Comparison of ENCODE assay signal across 16 cellular contexts in genomic region chr6:50591135-50591534, GRCh38.
DNase-seq lines count a peak whose midpoint lies in the region; FAIRE-seq and TF ChIP-seq lines count a peak whose summit lies in the region.
"Had no signal": no experiment of that assay in that cellular context is flagged by ENCODE, and none has a peak within 500 bp of the region (broad histone marks: within the 10 kb centered on the region; RNA-seq: fewer than 3 reads in every experiment).

No MANE protein-coding gene starts in this region.

- H2BK15ac ChIP-seq in H1 (ENCODE audit: low read length) = no peak overlapping the region

- no peaks in the 10 kb centered on the region for H3K36me3 ChIP-seq in H1 (ENCODE audit: control insufficient read depth in 2 of 4, insufficient read depth in 4 of 4, low read length in 3 of 4)
- H3K36me3 ChIP-seq in neural cell (ENCODE audit: insufficient read depth, low read length) = no peaks in the 10 kb centered on the region
- H3K36me3 ChIP-seq: BLaER1 treated with 17β-estradiol and CSF1 and Interleukin-3, amounts not matched to agents 10 nM and 100 nM had no signal

- no peak overlapping the region for H2BK5ac ChIP-seq in H1 (ENCODE audit: low read depth, low read length)

- no peaks in the 10 kb centered on the region for H3K79me2 ChIP-seq in H1 (ENCODE audit: control insufficient read depth in 1 of 2, insufficient read depth in 2 of 2, low read length in 2 of 2)
- no peaks in the 10 kb centered on the region for H3K79me2 ChIP-seq in neural cell (replicated peaks; ENCODE audit: insufficient read depth, low read length)

- H3K27ac ChIP-seq in H1 (ENCODE audit: low read depth, low read length) (no peak overlapping the region), neural cell (ENCODE audit: low read length) (no peak overlapping the region)
- H3K27ac ChIP-seq: 22Rv1; BLaER1 treated with 17β-estradiol and CSF1 and Interleukin-3, amounts not matched to agents 10 nM and 100 nM had no signal

- H3K14ac ChIP-seq in H1 (ENCODE audit: insufficient read length) = no peak overlapping the region

- TF ChIP-seq POLR2A in H1 (IDR thresholded peaks at IDR 0.05; ENCODE audit: control extremely low read depth in 1 of 2, low read depth in 2 of 2, low read length in 2 of 2) = no peak

- TF ChIP-seq EP300 in H1 (IDR thresholded peaks at IDR 0.05; ENCODE audit: borderline replicate concordance in 1 of 2, low read depth in 2 of 2, low read length in 2 of 2) = no peak
- peak; percentile 73 for TF ChIP-seq EP300 in neural cell (conservative IDR thresholded peaks at IDR 0.05; ENCODE audit: poor library complexity, severe bottlenecking)

- H3K9ac ChIP-seq in H1 (replicated peaks in 1 of 4; ENCODE audit: extremely low read depth in 1 of 4, low read depth in 3 of 4, low read length in 3 of 4) = no peak overlapping the region
- no peak overlapping the region for H3K9ac ChIP-seq in neural cell (ENCODE audit: low read length)
- H3K9ac ChIP-seq: BLaER1 treated with 17β-estradiol and CSF1 and Interleukin-3, amounts not matched to agents 10 nM and 100 nM had no signal

- H3F3A ChIP-seq in neural cell (ENCODE audit: insufficient read depth, low read length, poor library complexity, severe bottlenecking) = no peaks in the 10 kb centered on the region

- no peaks in the 10 kb centered on the region for H3K9me2 ChIP-seq in neural cell (ENCODE audit: insufficient read depth, low read length)

- H3K27me3 ChIP-seq in H1 (replicated peaks in 1 of 4; ENCODE audit: control insufficient read depth in 3 of 4, extremely low read depth in 1 of 4, insufficient read depth in 3 of 4, low read length in 3 of 4) (no peaks in the 10 kb centered on the region), neural cell (ENCODE audit: insufficient read depth, low read depth, low read length) (no peaks in the 10 kb centered on the region)
- H3K27me3 ChIP-seq: BLaER1 treated with 17β-estradiol and CSF1 and Interleukin-3, amounts not matched to agents 10 nM and 100 nM had no signal

- H2AFZ ChIP-seq in H1 (ENCODE audit: low read length) (peak overlapping the region; percentile 71; the same call in 1 of the 2 replicates), neural cell (ENCODE audit: low read depth, low read length) (no peak overlapping the region)

- H3K4me1 ChIP-seq in H1 (replicated peaks in 1 of 4; ENCODE audit: control insufficient read depth in 3 of 4, insufficient read depth in 4 of 4, low read length in 3 of 4) = no peaks in the 10 kb centered on the region
- H3K4me1 ChIP-seq: BLaER1 treated with 17β-estradiol and CSF1 and Interleukin-3, amounts not matched to agents 10 nM and 100 nM had no signal

- H4K8ac ChIP-seq in H1 (ENCODE audit: extremely low read depth, insufficient read depth, low read length) = no peak overlapping the region

- H2AK5ac ChIP-seq in H1 (ENCODE audit: low read depth, low read length) = no peak overlapping the region

- H4K20me1 ChIP-seq in H1 (replicated peaks in 1 of 2; ENCODE audit: control insufficient read depth in 1 of 2, insufficient read depth in 2 of 2, low read length in 2 of 2) (no peaks in the 10 kb centered on the region), neural cell (ENCODE audit: insufficient read depth) (no peaks in the 10 kb centered on the region)
- H4K20me1 ChIP-seq: BLaER1 treated with 17β-estradiol and CSF1 and Interleukin-3, amounts not matched to agents 10 nM and 100 nM had no signal

- no peaks in the 10 kb centered on the region for H3K9me3 ChIP-seq in H1 (ENCODE audit: insufficient read depth in 2 of 2, low read depth in 1 of 2, low read length in 1 of 2)
- H3K9me3 ChIP-seq in neural cell (ENCODE audit: low read length) = no peaks in the 10 kb centered on the region
- H3K9me3 ChIP-seq: BLaER1 treated with 17β-estradiol and CSF1 and Interleukin-3, amounts not matched to agents 10 nM and 100 nM had no signal

- H4K91ac ChIP-seq in H1 (replicated peaks; ENCODE audit: insufficient read length, low read length) = no peak overlapping the region

- WGBS in H1 (ENCODE audit: extremely low coverage in 1 of 2, insufficient coverage in 1 of 2, insufficient read length in 1 of 2, insufficient replicate concordance in 2 of 2, low coverage in 1 of 2, low lambda C conversion rate in 2 of 2, missing lambda C conversion rate in 1 of 2), 2 experiments = 79% methylated on average over 4 of the region's 4 CpGs; no CpG with 5 or more reads in 1 of the 2 experiments

- H3K4me3 ChIP-seq in H1 (ENCODE audit: extremely low read depth in 1 of 4, insufficient read depth in 2 of 4, low read depth in 3 of 4, low read length in 4 of 4) (no peak overlapping the region), neural cell (ENCODE audit: low read length) (no peak overlapping the region)
- H3K4me3 ChIP-seq: BLaER1 treated with 17β-estradiol and CSF1 and Interleukin-3, amounts not matched to agents 10 nM and 100 nM had no signal

- CTCF ChIA-PET in H1 (lab: Charles Lee; ENCODE audit: partially characterized antibody) = interaction anchor here (0.7 to 2.8 kb wide), 6 partner anchors 10 to 398 kb away, joined by 3 to 13 read pairs (median 3); no protein-coding TSS in a partner anchor

- no peak overlapping the region for H3K4ac ChIP-seq in H1 (replicated peaks; ENCODE audit: insufficient read length, low read depth, low read length)

- no peak overlapping the region for H2BK120ac ChIP-seq in H1 (replicated peaks; ENCODE audit: low read depth, low read length)

- no peaks in the 10 kb centered on the region for H3K79me1 ChIP-seq in H1 (ENCODE audit: low read depth, low read length)

- FAIRE-seq in H1 (lab: Jason Lieb, UNC) = no peak

- H3K56ac ChIP-seq in H1 (replicated peaks; ENCODE audit: insufficient read length, low read depth, low read length) = no peak overlapping the region

- TF ChIP-seq RAD21 in H1 (IDR thresholded peaks at IDR 0.05 in 1 of 2, conservative IDR thresholded peaks at IDR 0.05 in 1 of 2; ENCODE audit: low read depth in 2 of 2, low read length in 2 of 2) = no peak
- peak; percentile 21 for TF ChIP-seq RAD21 in neural cell (conservative IDR thresholded peaks at IDR 0.05)

- no peak overlapping the region for H2BK20ac ChIP-seq in H1 (ENCODE audit: low read length)

- no peak overlapping the region for H3K18ac ChIP-seq in H1 (ENCODE audit: extremely low read depth, low read length)

- POLR2A ChIA-PET in H1 (lab: Charles Lee; ENCODE audit: partially characterized antibody) = no interaction called here

- no peaks in the 10 kb centered on the region for H3K23me2 ChIP-seq in H1 (ENCODE audit: low read depth, low read length)

- no peak overlapping the region for H2BK12ac ChIP-seq in H1 (ENCODE audit: low read depth, low read length)

- TF ChIP-seq CTCF in H1 (IDR thresholded peaks at IDR 0.05; ENCODE audit: control extremely low read depth in 1 of 3, insufficient read depth in 1 of 3, low read depth in 1 of 3, low read length in 3 of 3) = no peak
- TF ChIP-seq CTCF in neural cell (IDR thresholded peaks at IDR 0.05; ENCODE audit: poor library complexity, severe bottlenecking) = no peak

- H3K23ac ChIP-seq in H1 (ENCODE audit: insufficient read length) = no peak overlapping the region

- H3K4me2 ChIP-seq in H1 (ENCODE audit: insufficient read depth in 1 of 2, low read depth in 2 of 2, low read length in 2 of 2) (no peak overlapping the region), neural cell (ENCODE audit: low read length) (no peak overlapping the region)
- H3K4me2 ChIP-seq: BLaER1 treated with 17β-estradiol and CSF1 and Interleukin-3, amounts not matched to agents 10 nM and 100 nM had no signal

- no peak overlapping the region for H4K5ac ChIP-seq in H1 (ENCODE audit: insufficient read length, low read depth, low read length)

- DNase-seq in NCI-H1417 (lab: John Stamatoyannopoulos, UW) (peak in 2 of 3 experiments; percentile 23 to 68), NCI-H1417 treated with DMSO at 0.1 percent for 48 hours (lab: John Stamatoyannopoulos, UW) (no peak), NCI-H1105 treated with DMSO at 0.1 percent for 48 hours (lab: John Stamatoyannopoulos, UW) (peak; percentile 29), H1 (ENCODE audit: low read depth in 1 of 2, low spot score in 2 of 2) (no peak), epidermal melanocyte (ENCODE audit: insufficient read length, low spot score) (no peak), hepatic stellate cell (ENCODE audit: low spot score) (no peak)
- DNase-seq in stimulated activated CD4-positive, alpha-beta T cell treated with anti-CD3 and anti-CD28 coated beads, Interleukin-2, amount 100 ng/mL, for 24 hours = no peak
- DNase-seq: DMS 273 treated with DMSO at 0.1 percent for 48 hours, EL, NCI-H1694, NCI-H2107, NCI-H524, PC-3 had no signal

TF ChIP-seq in H1, 55 proteins besides CTCF, POLR2A, EP300 and RAD21 (continues in another document):
- TF ChIP-seq BCL11A (IDR thresholded peaks at IDR 0.05; ENCODE audit: low read depth in 2 of 2, low read length in 2 of 2) = no peak
- no peak for TF ChIP-seq RXRA (IDR thresholded peaks at IDR 0.05; ENCODE audit: insufficient read depth, low read depth, low read length)
- no peak for TF ChIP-seq SRF (IDR thresholded peaks at IDR 0.05; ENCODE audit: low read depth, low read length)
- no peak for TF ChIP-seq SIRT6 (IDR thresholded peaks at IDR 0.05; ENCODE audit: low read length)
- no peak for TF ChIP-seq HDAC2 (IDR thresholded peaks at IDR 0.05; ENCODE audit: borderline replicate concordance in 1 of 2, low read depth in 2 of 2, low read length in 2 of 2)
- TF ChIP-seq GTF2F1 (IDR thresholded peaks at IDR 0.05; ENCODE audit: borderline replicate concordance, low read depth, low read length) = no peak
- TF ChIP-seq ATF3 (IDR thresholded peaks at IDR 0.05; ENCODE audit: insufficient read depth, low read depth, low read length) = no peak
- TF ChIP-seq CHD1 (IDR thresholded peaks at IDR 0.05; ENCODE audit: low read depth, low read length) = no peak

TF ChIP-seq in neural cell, 6 proteins besides CTCF, POLR2A, EP300 and RAD21 (continues in another document):
- peak; percentile 73 for TF ChIP-seq POLR2AphosphoS5 (IDR thresholded peaks at IDR 0.05)

Comparison
In these comparisons a context has a peak if more than half of its experiments do, and no peak if none do; other contexts are left out.
1. DNase-seq: peak in NCI-H1417 (2 of 3) and NCI-H1105 treated with DMSO at 0.1 percent for 48 hours (single experiment); none in NCI-H1417 treated with DMSO at 0.1 percent for 48 hours (single experiment), H1 (0 of 2), stimulated activated CD4-positive, alpha-beta T cell treated with anti-CD3 and anti-CD28 coated beads, Interleukin-2, amount 100 ng/mL, for 24 hours (0 of 2), epidermal melanocyte (single experiment) and hepatic stellate cell (single experiment).